10 cellular contexts compared by ENCODE assay signal in the genomic region with DNA sequence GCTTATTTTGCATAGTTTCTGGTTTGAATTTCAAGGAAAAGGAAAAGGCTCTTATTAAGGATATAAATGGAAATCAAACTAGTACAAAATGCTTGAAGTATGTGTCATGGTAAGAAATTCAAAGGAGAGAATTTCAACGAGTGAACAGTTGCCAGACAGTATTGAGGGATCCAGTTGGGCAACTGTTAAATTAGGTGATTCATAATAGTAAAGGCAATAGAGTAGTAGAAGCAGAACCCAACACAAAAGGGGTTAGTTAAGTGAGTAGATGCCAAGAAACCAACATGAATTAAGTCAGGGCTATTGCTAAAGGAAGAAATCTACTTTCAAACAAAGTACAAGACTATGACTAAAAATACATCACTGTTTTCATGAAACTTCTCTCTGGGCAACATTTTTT. TPM values are rescaled to one million over a fixed set of nuclear protein-coding genes. Genes with fewer than 3 reads are reported as not detected.
A peak's percentile ranks its signal among the peaks of the same experiment; 100 is the strongest.
DNase-seq lines count a peak whose midpoint lies in the region; ATAC-seq, FAIRE-seq and TF ChIP-seq lines count a peak whose summit lies in the region.
"Had no signal": no experiment of that assay in that cellular context is flagged by ENCODE, and none has a peak within 500 bp of the region (broad histone marks: within the 10 kb centered on the region; RNA-seq: fewer than 3 reads in every experiment).

No MANE protein-coding gene starts in this region.

- TF ChIP-seq POLR2A in NB4 (IDR thresholded peaks at IDR 0.05; ENCODE audit: extremely low read depth, insufficient read length) = no peak

- peak overlapping the region; percentile 49 for H3K4me3 ChIP-seq in NB4 (ENCODE audit: low read depth, low read length)
- H3K4me3 ChIP-seq in choroid plexus epithelial cell (ENCODE audit: low read depth, low read length) = no peak overlapping the region

- peaks cover 67% of the 10 kb centered on the region for H3K36me3 Mint-ChIP-seq in natural killer cell treated with Interleukin-12 subunit alpha and Interleukin-12 subunit beta and Interleukin-15 and Interleukin-18, amount 100 ng/mL, for 72 hours

- H3K4me3 Mint-ChIP-seq in natural killer cell treated with Interleukin-12 subunit alpha and Interleukin-12 subunit beta and Interleukin-15 and Interleukin-18, amount 100 ng/mL, for 72 hours = peak overlapping the region; percentile 100

- no peak for TF ChIP-seq CTCF in NB4 (IDR thresholded peaks at IDR 0.05; ENCODE audit: low read depth, low read length)
- TF ChIP-seq CTCF in choroid plexus epithelial cell (conservative IDR thresholded peaks at IDR 0.05; ENCODE audit: low read depth, low read length) = no peak

- peaks cover 3% of the 10 kb centered on the region for H3K9me3 Mint-ChIP-seq in natural killer cell treated with Interleukin-12 subunit alpha and Interleukin-12 subunit beta and Interleukin-15 and Interleukin-18, amount 100 ng/mL, for 72 hours

- ATAC-seq in natural killer cell treated with Interleukin-12 subunit alpha and Interleukin-12 subunit beta and Interleukin-15 and Interleukin-18, amount 100 ng/mL, for 72 hours = peak in 1 of 2 donors; percentile 50
- no peak for ATAC-seq in HG03280 (IDR thresholded peaks at IDR 0.05; ENCODE audit: unreplicated experiment)

- H3K4me1 Mint-ChIP-seq in natural killer cell treated with Interleukin-12 subunit alpha and Interleukin-12 subunit beta and Interleukin-15 and Interleukin-18, amount 100 ng/mL, for 72 hours (ENCODE audit: low read depth in 2 of 2) = peaks cover 55 to 67% of the 10 kb centered on the region in 2 donors

- DNase-seq in GM03348 (ENCODE audit: low spot score) (peak; percentile 71), NB4 (ENCODE audit: low read depth) (peak; percentile 42), choroid plexus epithelial cell (ENCODE audit: low read depth) (peak; percentile 45), SHP77 (lab: John Stamatoyannopoulos, UW) (no peak), NCI-H1436 treated with DMSO at 0.1 percent for 48 hours (lab: John Stamatoyannopoulos, UW) (no peak), RCC 7860 (ENCODE audit: low spot score) (no peak)
- DNase-seq in natural killer cell treated with Interleukin-12 subunit alpha and Interleukin-12 subunit beta and Interleukin-15 and Interleukin-18, amount 100 ng/mL, for 72 hours (ENCODE audit: low spot score) = no peak
- DNase-seq: sigmoid colon had no signal

- peak overlapping the region; percentile 99 to 100 for H3K27ac Mint-ChIP-seq in natural killer cell treated with Interleukin-12 subunit alpha and Interleukin-12 subunit beta and Interleukin-15 and Interleukin-18, amount 100 ng/mL, for 72 hours

- FAIRE-seq in RCC 7860 (lab: Jason Lieb, UNC) = no peak
- FAIRE-seq: islet of Langerhans had no signal

- H3K27me3 Mint-ChIP-seq in natural killer cell treated with Interleukin-12 subunit alpha and Interleukin-12 subunit beta and Interleukin-15 and Interleukin-18, amount 100 ng/mL, for 72 hours = no peaks in the 10 kb centered on the region

RNA-seq across cellular contexts. Expression of gene GBP5, which starts 1.0 kb away (rescaled TPM):
- total RNA-seq in natural killer cell treated with Interleukin-12 subunit alpha and Interleukin-12 subunit beta and Interleukin-15 and Interleukin-18, amount 100 ng/mL, for 72 hours = 100 to 1,000 TPM; 305 to 573 TPM

Comparison
In these comparisons a context has a peak if more than half of its experiments do, and no peak if none do; other contexts are left out.
1. DNase-seq: peak in GM03348 (single experiment), NB4 (single experiment) and choroid plexus epithelial cell (single experiment); none in natural killer cell treated with Interleukin-12 subunit alpha and Interleukin-12 subunit beta and Interleukin-15 and Interleukin-18, amount 100 ng/mL, for 72 hours (single experiment), SHP77 (0 of 2), NCI-H1436 treated with DMSO at 0.1 percent for 48 hours (single experiment) and RCC 7860 (single experiment).